ENCODE assay signal across 7 cellular contexts in genomic region chr13:26433776-26434175, GRCh38.
"Had no signal": no experiment of that assay in that cellular context is flagged by ENCODE, and none has a peak within 500 bp of the region (broad histone marks: within the 10 kb centered on the region; RNA-seq: fewer than 3 reads in every experiment).

No MANE protein-coding gene starts in this region.

- H3K4me3 ChIP-seq: GM23248, HAP-1 had no signal

- DNase-seq: GM23248, GOT3, H7, HFFc6, KBM-7 had no signal

- H3K36me3 ChIP-seq: HAP-1 had no signal

- H3K4me1 ChIP-seq: HAP-1 had no signal

- H3K9ac ChIP-seq: GM23248 had no signal

- H3K27ac ChIP-seq: GM23248, HL-60 had no signal
